Comparison of ENCODE assay signal across 8 cellular contexts in genomic region chr15:40103124-40103858, GRCh38. TPM values are rescaled to one million over a fixed set of nuclear protein-coding genes. Genes with fewer than 3 reads are reported as not detected.
A peak's percentile ranks its signal among the peaks of the same experiment; 100 is the strongest.
DNase-seq lines count a peak whose midpoint lies in the region; ATAC-seq and TF ChIP-seq lines count a peak whose summit lies in the region.

No MANE protein-coding gene starts in this region.

- peaks cover 66% of the 10 kb centered on the region for H3K36me3 Mint-ChIP-seq in dendritic cell treated with granulocyte-macrophage colony-stimulating factor and Interleukin-4, amounts not matched to agents 40 ng/mL and 50 ng/mL, for 4 days (ENCODE audit: low read depth)
- peaks cover 0 to 17% (median 0%) of the 10 kb centered on the region in 5 donors for H3K36me3 Mint-ChIP-seq in naive thymus-derived CD4-positive, alpha-beta T cell

- H3K27me3 ChIP-seq in GM23248 (replicated peaks; ENCODE audit: insufficient read depth), result no peaks in the 10 kb centered on the region
- H3K27me3 ChIP-seq in left lung, result no peaks in the 10 kb centered on the region
- no peaks in the 10 kb centered on the region for H3K27me3 ChIP-seq in thymus (ENCODE audit: control insufficient read depth, insufficient read depth)
- no peaks in the 10 kb centered on the region for H3K27me3 ChIP-seq in naive thymus-derived CD4-positive, alpha-beta T cell (ENCODE audit: control insufficient read depth in 2 of 2, insufficient read depth in 2 of 2, low read length in 2 of 2)

- H3K9ac ChIP-seq in GM23248, result peak overlapping the region; percentile 65

- 5% methylated on average over 24 to 28 of the region's 28 CpGs for WGBS in GM23248 (ENCODE audit: low coverage in 1 of 2, low lambda C conversion rate in 2 of 2, missing lambda C conversion rate in 2 of 2), 2 experiments
- WGBS in thymus, result 73% methylated on average over 28 of the region's 28 CpGs

- peak; percentile 88 for DNase-seq in GM23248
- peak; percentile 48 for DNase-seq in NCI-H524 treated with DMSO at 0.1 percent for 48 hours (lab: John Stamatoyannopoulos, UW)
- peak; percentile 85 to 92 for DNase-seq in left lung
- no peak for DNase-seq in OCI-M2 (lab: John Stamatoyannopoulos, UW; ENCODE audit: unreplicated experiment)
- DNase-seq in SKM-1 treated with dmso at 0.1 percent for 144 hours (lab: John Stamatoyannopoulos, UW; ENCODE audit: unreplicated experiment), result no peak
- DNase-seq in naive thymus-derived CD4-positive, alpha-beta T cell, result no peak

- no peak for TF ChIP-seq CTCF in left lung (IDR thresholded peaks at IDR 0.05)

- H3F3A ChIP-seq in GM23248 (ENCODE audit: insufficient read depth), result peaks cover 43% of the 10 kb centered on the region

- H3K27ac Mint-ChIP-seq in dendritic cell treated with granulocyte-macrophage colony-stimulating factor and Interleukin-4, amounts not matched to agents 40 ng/mL and 50 ng/mL, for 4 days, result peak overlapping the region; percentile 15
- no peak overlapping the region for H3K27ac Mint-ChIP-seq in naive thymus-derived CD4-positive, alpha-beta T cell

- H2AFZ ChIP-seq in GM23248, result peak overlapping the region; percentile 11

- peak overlapping the region; percentile 3 for H3K4me3 ChIP-seq in GM23248
- no peak overlapping the region for H3K4me3 ChIP-seq in left lung
- H3K4me3 ChIP-seq in thymus (ENCODE audit: low read length), result peak overlapping the region; percentile 97
- no peak overlapping the region for H3K4me3 ChIP-seq in naive thymus-derived CD4-positive, alpha-beta T cell (ENCODE audit: low read length)

- no peaks in the 10 kb centered on the region for H3K27me3 Mint-ChIP-seq in dendritic cell treated with granulocyte-macrophage colony-stimulating factor and Interleukin-4, amounts not matched to agents 40 ng/mL and 50 ng/mL, for 4 days
- peaks cover 0 to 2% (median 0%) of the 10 kb centered on the region in 5 donors for H3K27me3 Mint-ChIP-seq in naive thymus-derived CD4-positive, alpha-beta T cell

- peak; percentile 58 for ATAC-seq in left lung
- no peak for ATAC-seq in naive thymus-derived CD4-positive, alpha-beta T cell

- H3K27ac ChIP-seq in GM23248 (peak overlapping the region; percentile 70), left lung (peak overlapping the region; percentile 75 to 85), thymus (ENCODE audit: low read depth) (peak overlapping the region; percentile 54)
- H3K27ac ChIP-seq in naive thymus-derived CD4-positive, alpha-beta T cell (ENCODE audit: low read depth, low read length), result no peak overlapping the region

- H3K4me2 ChIP-seq in GM23248 (ENCODE audit: unreplicated experiment), result peak overlapping the region; percentile 25

- H3K36me3 ChIP-seq in GM23248 (ENCODE audit: low read depth) (no peaks in the 10 kb centered on the region), left lung (peaks cover 0 to 4% of the 10 kb centered on the region in 2 donors), thymus (ENCODE audit: control insufficient read depth, insufficient read depth) (peaks cover 61% of the 10 kb centered on the region)
- no peaks in the 10 kb centered on the region for H3K36me3 ChIP-seq in naive thymus-derived CD4-positive, alpha-beta T cell (ENCODE audit: control insufficient read depth in 2 of 3, insufficient read depth in 3 of 3, low read length in 3 of 3)

- in situ Hi-C loops in GM23248 (cut with MboI), result no loop called here

- H3K4me3 Mint-ChIP-seq in dendritic cell treated with granulocyte-macrophage colony-stimulating factor and Interleukin-4, amounts not matched to agents 40 ng/mL and 50 ng/mL, for 4 days, result peak overlapping the region; percentile 24
- peak overlapping the region in 1 of 10 donors; percentile 23 for H3K4me3 Mint-ChIP-seq in naive thymus-derived CD4-positive, alpha-beta T cell

- no peaks in the 10 kb centered on the region for H3K9me3 ChIP-seq in GM23248 (ENCODE audit: low read depth)
- H3K9me3 ChIP-seq in left lung, result no peaks in the 10 kb centered on the region
- no peaks in the 10 kb centered on the region for H3K9me3 ChIP-seq in thymus (ENCODE audit: control insufficient read depth)
- H3K9me3 ChIP-seq in naive thymus-derived CD4-positive, alpha-beta T cell (ENCODE audit: control insufficient read depth in 2 of 3, low read length in 3 of 3), result no peaks in the 10 kb centered on the region

- H3K9me3 Mint-ChIP-seq in dendritic cell treated with granulocyte-macrophage colony-stimulating factor and Interleukin-4, amounts not matched to agents 40 ng/mL and 50 ng/mL, for 4 days, result no peaks in the 10 kb centered on the region
- peaks cover 0 to 1% (median 0%) of the 10 kb centered on the region in 11 donors for H3K9me3 Mint-ChIP-seq in naive thymus-derived CD4-positive, alpha-beta T cell

- H4K20me1 ChIP-seq in GM23248 (ENCODE audit: insufficient read depth), result no peaks in the 10 kb centered on the region

- H3K4me1 Mint-ChIP-seq in dendritic cell treated with granulocyte-macrophage colony-stimulating factor and Interleukin-4, amounts not matched to agents 40 ng/mL and 50 ng/mL, for 4 days (ENCODE audit: low read depth), result peaks cover 92% of the 10 kb centered on the region
- H3K4me1 Mint-ChIP-seq in naive thymus-derived CD4-positive, alpha-beta T cell, result peaks cover 41 to 82% (median 63%) of the 10 kb centered on the region in 7 donors

- no peaks in the 10 kb centered on the region for H3K79me2 ChIP-seq in GM23248 (ENCODE audit: insufficient read depth)

- CTCF ChIA-PET in naive thymus-derived CD4-positive, alpha-beta T cell (lab: Charles Lee), result interaction anchor here (0.6 to 7.7 kb wide), 4 partner anchors 11 to 56 kb away, joined by 3 to 69 read pairs (median 6); no protein-coding TSS in a partner anchor

- intact Hi-C loops in dendritic cell treated with granulocyte-macrophage colony-stimulating factor and Interleukin-4, amounts not matched to agents 40 ng/mL and 50 ng/mL, for 4 days (cut with micrococcal nuclease), result no loop called here
- intact Hi-C loops in left lung (cut with DNase I), result no loop called here
- intact Hi-C loops in naive thymus-derived CD4-positive, alpha-beta T cell (cut with micrococcal nuclease), result no loop called here

- no peaks in the 10 kb centered on the region for H3K9me2 ChIP-seq in GM23248 (ENCODE audit: insufficient read depth)

- POLR2A ChIA-PET in naive thymus-derived CD4-positive, alpha-beta T cell (lab: Charles Lee), result no interaction called here

- peaks cover 30% of the 10 kb centered on the region for H3K4me1 ChIP-seq in GM23248 (ENCODE audit: insufficient read depth)
- H3K4me1 ChIP-seq in left lung, result peaks cover 76 to 97% of the 10 kb centered on the region in 2 donors
- peaks cover 62% of the 10 kb centered on the region for H3K4me1 ChIP-seq in thymus (ENCODE audit: control insufficient read depth, insufficient read depth, low read length)
- peaks cover 49 to 50% of the 10 kb centered on the region in 2 donors for H3K4me1 ChIP-seq in naive thymus-derived CD4-positive, alpha-beta T cell (ENCODE audit: control insufficient read depth in 2 of 2, insufficient read depth in 2 of 2, low read length in 2 of 2)

RNA-seq across cellular contexts. Expression of gene BMF, which starts 5.4 kb away (rescaled TPM):
- 1.1 and 2.7 TPM in 2 replicates for total RNA-seq in GM23248 (2014; rRNA removed; shearing (Covaris generic))
- polyA plus RNA-seq in GM23248 (2016; fragmentation: Nextera tagmentation; extraction: Ambion mirVana) (0.40 and 0.41 TPM in 2 replicates), thymus (70.4 TPM)
- total RNA-seq in left lung, result 10 to 100 TPM; 16.2 to 21.2 TPM
- 10 to 100 TPM in 4 of 5 experiments, 1 to 10 TPM in 1; 7.7 to 31.1 (median 19.6) TPM for total RNA-seq in naive thymus-derived CD4-positive, alpha-beta T cell
- 1 to 10 TPM; 1.5 to 2.9 TPM for polyA plus RNA-seq in naive thymus-derived CD4-positive, alpha-beta T cell

RNA-seq across cellular contexts. Expression of gene BUB1B, which starts 57.6 kb away (rescaled TPM):
- total RNA-seq in GM23248 (2014; rRNA removed; shearing (Covaris generic)), result 9.4 and 23.4 TPM in 2 replicates
- polyA plus RNA-seq in GM23248 (2016; fragmentation: Nextera tagmentation; extraction: Ambion mirVana) (8.1 and 10.2 TPM in 2 replicates), thymus (7.3 TPM)
- total RNA-seq in left lung, result 1 to 10 TPM; 4.6 to 8.6 TPM
- 10 to 100 TPM in 1 of 5 experiments, 1 to 10 TPM in 2, under 1 TPM in 2; 0.41 to 55.7 (median 1.2) TPM for total RNA-seq in naive thymus-derived CD4-positive, alpha-beta T cell
- not detected for polyA plus RNA-seq in naive thymus-derived CD4-positive, alpha-beta T cell

Comparison
In these comparisons a context has a peak if more than half of its experiments do, and no peak if none do; other contexts are left out.
1. DNase-seq: peak in GM23248 (single experiment), NCI-H524 treated with DMSO at 0.1 percent for 48 hours (single experiment) and left lung (2 of 2); none in OCI-M2 (single experiment), SKM-1 treated with dmso at 0.1 percent for 144 hours (single experiment) and naive thymus-derived CD4-positive, alpha-beta T cell (0 of 9).
2. H3K4me3 ChIP-seq: peak in GM23248 (single experiment) and thymus (single experiment); none in left lung (0 of 2) and naive thymus-derived CD4-positive, alpha-beta T cell (single experiment).